In the genomic region with DNA sequence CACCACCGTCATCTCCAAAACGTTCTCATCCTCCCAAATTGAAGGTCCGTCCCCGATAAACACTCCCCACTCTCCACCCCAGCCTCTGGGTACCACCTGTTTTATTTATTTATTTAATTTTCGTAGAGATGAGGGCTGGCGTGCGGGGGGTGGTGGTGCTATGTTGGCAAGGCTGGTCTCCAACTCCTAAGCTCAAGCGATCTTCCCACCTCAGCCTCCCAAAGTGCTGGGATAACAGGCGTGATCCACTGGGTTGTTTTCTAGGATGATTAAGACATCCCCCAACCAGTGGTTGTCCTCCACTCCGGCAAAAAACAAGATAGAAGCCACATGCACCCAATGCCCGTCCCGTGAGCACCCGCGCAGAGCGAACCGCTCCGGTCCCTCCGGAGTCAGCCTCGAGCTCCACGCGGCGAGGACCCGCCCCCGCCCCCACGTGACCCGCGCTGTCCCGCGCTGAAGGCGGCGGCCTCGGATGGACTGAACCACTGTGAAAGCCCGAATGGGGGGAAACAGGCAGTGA, we compare ENCODE assay signal across 8 cellular contexts. TPM values are rescaled to one million over a fixed set of nuclear protein-coding genes. Genes with fewer than 3 reads are reported as not detected.
DNase-seq lines count a peak whose midpoint lies in the region; ATAC-seq and TF ChIP-seq lines count a peak whose summit lies in the region.

No MANE protein-coding gene starts in this region.

- H3K4me1 ChIP-seq in SK-N-SH (ENCODE audit: control insufficient read depth in 1 of 2, insufficient read depth in 2 of 2, low read depth in 1 of 2, low read length in 1 of 2) (peaks cover 7 to 18% of the 10 kb centered on the region in 2 experiments), left ventricle myocardium inferior (peaks cover 47% of the 10 kb centered on the region), aorta (ENCODE audit: control insufficient read depth in 1 of 2, insufficient read depth in 2 of 2, low read length in 2 of 2) (no peaks in the 10 kb centered on the region)

- TF ChIP-seq CTCF in SK-N-SH (IDR thresholded peaks at IDR 0.05) (no peak), left ventricle myocardium inferior (IDR thresholded peaks at IDR 0.05; ENCODE audit: borderline replicate concordance) (no peak)

- intact Hi-C loops in left ventricle myocardium inferior (cut with micrococcal nuclease) (no loop called here), aorta (cut with DNase I) (loop anchor here in 1 of 2 donors (2.0 to 10.0 kb wide), 2 partner anchors 39 to 779 kb away; partner anchors contain the start of genes PSMG3 and SNX8)

- H3K9me3 ChIP-seq in SK-N-SH (no peaks in the 10 kb centered on the region), left ventricle myocardium inferior (replicated peaks) (no peaks in the 10 kb centered on the region), aorta (ENCODE audit: control insufficient read depth, low read length) (no peaks in the 10 kb centered on the region)

- peaks cover 3% of the 10 kb centered on the region for H3K27me3 Mint-ChIP-seq in activated naive CD8-positive, alpha-beta T cell treated with anti-CD3 and anti-CD28 coated beads, Interleukin-2, amount 50 U/mL, for 24 hours

- H3K9me3 Mint-ChIP-seq in activated naive CD8-positive, alpha-beta T cell treated with anti-CD3 and anti-CD28 coated beads, Interleukin-2, amount 50 U/mL, for 24 hours, result no peaks in the 10 kb centered on the region

- H3K4me1 Mint-ChIP-seq in activated naive CD8-positive, alpha-beta T cell treated with anti-CD3 and anti-CD28 coated beads, Interleukin-2, amount 50 U/mL, for 24 hours, result peaks cover 40% of the 10 kb centered on the region

- H3K4me2 ChIP-seq in SK-N-SH, result peak overlapping the region; percentile 91

- POLR2A ChIA-PET in SK-N-SH (lab: Yijun Ruan, JAX), result interaction anchor here (0.6 to 1.5 kb wide), 11 partner anchors 9 to 271 kb away, joined by 3 to 9 read pairs (median 4); partner anchors contain the start of genes CHST12, MRM2 and NUDT1

- 4% methylated on average over 20 of the region's 33 CpGs for WGBS in SK-N-SH (ENCODE audit: low lambda C conversion rate)
- WGBS in aorta, 2 donors, result 3 to 5% methylated on average over 33 of the region's 33 CpGs

- no peaks in the 10 kb centered on the region for H3F3A ChIP-seq in SK-N-SH (replicated peaks; ENCODE audit: insufficient read depth)

- peak overlapping the region; percentile 94 for H3K4me3 ChIP-seq in Jurkat, Clone E6-1 (ENCODE audit: low read length)
- peak overlapping the region; percentile 76 to 84 for H3K4me3 ChIP-seq in SK-N-SH (ENCODE audit: low read depth in 2 of 2, low read length in 1 of 2)
- H3K4me3 ChIP-seq in left ventricle myocardium inferior, result peak overlapping the region; percentile 99
- H3K4me3 ChIP-seq in aorta (ENCODE audit: low read length in 2 of 2), result peak overlapping the region; percentile 16 to 27

- no peaks in the 10 kb centered on the region for H3K27me3 ChIP-seq in SK-N-SH (ENCODE audit: insufficient read depth)
- no peaks in the 10 kb centered on the region for H3K27me3 ChIP-seq in left ventricle myocardium inferior (ENCODE audit: low read depth)
- no peaks in the 10 kb centered on the region for H3K27me3 ChIP-seq in aorta (ENCODE audit: control insufficient read depth in 1 of 2, insufficient read depth in 2 of 2, low read length in 1 of 2)

- H3K9me2 ChIP-seq in SK-N-SH, result no peaks in the 10 kb centered on the region

- TF ChIP-seq EP300 in SK-N-SH (IDR thresholded peaks at IDR 0.05; ENCODE audit: borderline replicate concordance in 1 of 2, low read depth in 1 of 2, low read length in 1 of 2), result no peak

- H3K9ac ChIP-seq in SK-N-SH, result peak overlapping the region; percentile 95

- peaks cover 32% of the 10 kb centered on the region for H3K36me3 Mint-ChIP-seq in activated naive CD8-positive, alpha-beta T cell treated with anti-CD3 and anti-CD28 coated beads, Interleukin-2, amount 50 U/mL, for 24 hours (ENCODE audit: low read depth)

- peaks cover 37% of the 10 kb centered on the region for H4K20me1 ChIP-seq in SK-N-SH (ENCODE audit: insufficient read depth)

- peak; percentile 2; the same call in 1 of the 2 replicates for TF ChIP-seq RAD21 in SK-N-SH (IDR thresholded peaks at IDR 0.05; ENCODE audit: low read length)

- peak overlapping the region; percentile 100 for H3K27ac Mint-ChIP-seq in activated naive CD8-positive, alpha-beta T cell treated with anti-CD3 and anti-CD28 coated beads, Interleukin-2, amount 50 U/mL, for 24 hours

- H3K36me3 ChIP-seq in SK-N-SH (replicated peaks in 1 of 2; ENCODE audit: control insufficient read depth in 1 of 2, insufficient read depth in 2 of 2, low read length in 1 of 2) (peaks cover 13 to 26% of the 10 kb centered on the region in 2 experiments), left ventricle myocardium inferior (peaks cover 12% of the 10 kb centered on the region), aorta (ENCODE audit: control insufficient read depth in 1 of 2, insufficient read depth in 2 of 2, low read length in 1 of 2) (no peaks in the 10 kb centered on the region)

- H2AFZ ChIP-seq in SK-N-SH (ENCODE audit: low read depth), result peak overlapping the region; percentile 91

- ATAC-seq in GM21619 (IDR thresholded peaks at IDR 0.05; ENCODE audit: unreplicated experiment), result peak; percentile 41
- peak; percentile 72 for ATAC-seq in activated naive CD8-positive, alpha-beta T cell treated with anti-CD3 and anti-CD28 coated beads, Interleukin-2, amount 50 U/mL, for 24 hours
- peak; percentile 95 for ATAC-seq in aorta (ENCODE audit: low FRiP score)

- DNase-seq in GF-D8 (lab: John Stamatoyannopoulos, UW) (peak; percentile 73), SK-N-SH (peak; percentile 99), left ventricle myocardium inferior (peak; percentile 91), pulmonary artery endothelial cell (ENCODE audit: low read depth, low spot score) (peak; percentile 44), aorta (peak; percentile 93 to 96)
- no peak for DNase-seq in Jurkat, Clone E6-1 (ENCODE audit: low read depth, low spot score)
- peak; percentile 90 for DNase-seq in activated naive CD8-positive, alpha-beta T cell treated with anti-CD3 and anti-CD28 coated beads, Interleukin-2, amount 50 U/mL, for 24 hours

- H3K27ac ChIP-seq in SK-N-SH (ENCODE audit: low read depth in 2 of 2, low read length in 1 of 2) (peak overlapping the region; percentile 97 to 98), left ventricle myocardium inferior (replicated peaks) (peak overlapping the region; percentile 99), aorta (ENCODE audit: low read depth in 1 of 2, low read length in 2 of 2) (peak overlapping the region; percentile 84 to 91)

- peaks cover 74% of the 10 kb centered on the region for H3K79me2 ChIP-seq in SK-N-SH (ENCODE audit: insufficient read depth)

- H3K4me3 Mint-ChIP-seq in activated naive CD8-positive, alpha-beta T cell treated with anti-CD3 and anti-CD28 coated beads, Interleukin-2, amount 50 U/mL, for 24 hours, result peak overlapping the region; percentile 89

- CTCF ChIA-PET in SK-N-SH (lab: Yijun Ruan, JAX), result interaction anchor here (0.6 to 1.9 kb wide), 9 partner anchors 10 to 690 kb away, joined by 3 to 5 read pairs (median 3); no protein-coding TSS in a partner anchor

TF ChIP-seq in SK-N-SH, 30 proteins besides CTCF, POLR2A, EP300 and RAD21 (continues in another document):
- TF ChIP-seq, protein P1, sequence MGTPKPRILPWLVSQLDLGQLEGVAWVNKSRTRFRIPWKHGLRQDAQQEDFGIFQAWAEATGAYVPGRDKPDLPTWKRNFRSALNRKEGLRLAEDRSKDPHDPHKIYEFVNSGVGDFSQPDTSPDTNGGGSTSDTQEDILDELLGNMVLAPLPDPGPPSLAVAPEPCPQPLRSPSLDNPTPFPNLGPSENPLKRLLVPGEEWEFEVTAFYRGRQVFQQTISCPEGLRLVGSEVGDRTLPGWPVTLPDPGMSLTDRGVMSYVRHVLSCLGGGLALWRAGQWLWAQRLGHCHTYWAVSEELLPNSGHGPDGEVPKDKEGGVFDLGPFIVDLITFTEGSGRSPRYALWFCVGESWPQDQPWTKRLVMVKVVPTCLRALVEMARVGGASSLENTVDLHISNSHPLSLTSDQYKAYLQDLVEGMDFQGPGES (IDR thresholded peaks at IDR 0.05; ENCODE audit: low read depth, low read length), result no peak
- no peak for TF ChIP-seq EZH2phosphoT487 (IDR thresholded peaks at IDR 0.05; ENCODE audit: borderline replicate concordance, low read depth)
- TF ChIP-seq RCOR1 (IDR thresholded peaks at IDR 0.05; ENCODE audit: low read length), result no peak
- TF ChIP-seq, protein P2, sequence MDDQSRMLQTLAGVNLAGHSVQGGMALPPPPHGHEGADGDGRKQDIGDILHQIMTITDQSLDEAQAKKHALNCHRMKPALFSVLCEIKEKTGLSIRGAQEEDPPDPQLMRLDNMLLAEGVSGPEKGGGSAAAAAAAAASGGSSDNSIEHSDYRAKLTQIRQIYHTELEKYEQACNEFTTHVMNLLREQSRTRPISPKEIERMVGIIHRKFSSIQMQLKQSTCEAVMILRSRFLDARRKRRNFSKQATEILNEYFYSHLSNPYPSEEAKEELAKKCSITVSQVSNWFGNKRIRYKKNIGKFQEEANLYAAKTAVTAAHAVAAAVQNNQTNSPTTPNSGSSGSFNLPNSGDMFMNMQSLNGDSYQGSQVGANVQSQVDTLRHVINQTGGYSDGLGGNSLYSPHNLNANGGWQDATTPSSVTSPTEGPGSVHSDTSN (IDR thresholded peaks at IDR 0.05), result 0 out of 2 replicates have a peak, but pooled peaks have one; percentile 3
- TF ChIP-seq MEF2A (IDR thresholded peaks at IDR 0.05; ENCODE audit: borderline replicate concordance, low read depth), result no peak

RNA-seq across cellular contexts. Expression of gene EIF3B, which starts 0.9 kb away (rescaled TPM):
- polyA plus RNA-seq in Jurkat, Clone E6-1 (2012; ENCODE audit: insufficient read depth, insufficient read length), result 328 TPM
- polyA plus RNA-seq in SK-N-SH (2012; rRNA removed) (140 and 151 TPM in 2 replicates), aorta (10 to 100 TPM; 28.7 to 84.7 TPM)
- 102 and 103 TPM in 2 replicates for polyA plus RNA-seq in SK-N-SH (2012; cell fraction: cytosol; rRNA removed)
- polyA plus RNA-seq in SK-N-SH (2012; cell fraction: nucleus; rRNA removed), result 424 and 428 TPM in 2 replicates
- total RNA-seq in left ventricle myocardium inferior (68.9 TPM), pulmonary artery endothelial cell (280 and 312 TPM in 2 replicates), aorta (10 to 100 TPM; 84.7 to 95.2 TPM)

RNA-seq across cellular contexts. Expression of gene SNX8, which starts 39.5 kb away (rescaled TPM):
- 110 TPM for polyA plus RNA-seq in Jurkat, Clone E6-1 (2012; ENCODE audit: insufficient read depth, insufficient read length)
- polyA plus RNA-seq in SK-N-SH (2012; rRNA removed) (20.6 and 21.1 TPM in 2 replicates), aorta (10 to 100 TPM in 1 of 2 donors, 1 to 10 TPM in 1; 4.1 to 15.8 TPM)
- polyA plus RNA-seq in SK-N-SH (2012; cell fraction: cytosol; rRNA removed), result 13.3 and 15.9 TPM in 2 replicates
- 25.3 and 31.1 TPM in 2 replicates for polyA plus RNA-seq in SK-N-SH (2012; cell fraction: nucleus; rRNA removed)
- total RNA-seq in left ventricle myocardium inferior (16.8 TPM), pulmonary artery endothelial cell (11.1 and 13.1 TPM in 2 replicates), aorta (10 to 100 TPM; 25.9 to 26.5 TPM)

RNA-seq across cellular contexts. Expression of gene CHST12, which starts 49.7 kb away (rescaled TPM):
- 17.7 TPM for polyA plus RNA-seq in Jurkat, Clone E6-1 (2012; ENCODE audit: insufficient read depth, insufficient read length)
- polyA plus RNA-seq in SK-N-SH (2012; rRNA removed), result 26.7 and 32.7 TPM in 2 replicates
- 13.2 and 27.4 TPM in 2 replicates for polyA plus RNA-seq in SK-N-SH (2012; cell fraction: cytosol; rRNA removed)
- polyA plus RNA-seq in SK-N-SH (2012; cell fraction: nucleus; rRNA removed), result 21.1 and 23.8 TPM in 2 replicates
- total RNA-seq in left ventricle myocardium inferior, result 15.3 TPM
- 7.5 and 8.3 TPM in 2 replicates for total RNA-seq in pulmonary artery endothelial cell
- 10 to 100 TPM; 19.6 to 31.8 TPM for total RNA-seq in aorta
- 10 to 100 TPM in 1 of 2 donors, 1 to 10 TPM in 1; 2.9 to 16.0 TPM for polyA plus RNA-seq in aorta

Comparison
In these comparisons a context has a peak if more than half of its experiments do, and no peak if none do; other contexts are left out.
1. ATAC-seq: peak in every context shown above with its lines; median percentile 95 in aorta; 72 in activated naive CD8-positive, alpha-beta T cell treated with anti-CD3 and anti-CD28 coated beads, Interleukin-2, amount 50 U/mL, for 24 hours; 41 in GM21619.
2. H3K4me3 ChIP-seq: peak in every context shown above with its lines; median percentile 99 in left ventricle myocardium inferior; 94 in Jurkat, Clone E6-1; 80 in SK-N-SH; 22 in aorta.